Comparison of ENCODE assay signal across 8 cellular contexts in genomic region chr6:27830665-27831433, GRCh38.
DNase-seq lines count a peak whose midpoint lies in the region; ATAC-seq and TF ChIP-seq lines count a peak whose summit lies in the region.
"Not testable (repeated sequence)": the region's sequence is repeated elsewhere in the genome, so short reads cannot be mapped to it uniquely, and the experiment has no call there.

No MANE protein-coding gene starts in this region.

- not testable (repeated sequence) for TF ChIP-seq CTCF in GM06990 (IDR thresholded peaks at IDR 0.05; ENCODE audit: insufficient read depth, low read length, poor library complexity, severe bottlenecking); PC-9 (conservative IDR thresholded peaks at IDR 0.05); testis (IDR thresholded peaks at IDR 0.05)

- H3K4me3 Mint-ChIP-seq in activated T-helper 1 cell treated with anti-CD3 and anti-CD28 coated beads, Interleukin-12 subunit alpha, Interleukin-12 subunit beta, Interleukin-2, Interleukin-4 antibody, amounts not matched to agents 30 ng/mL and 10 ng/mL and 1 ng/mL, durations not matched to agents 14 hours and 24 hours and 36 hours = peak overlapping the region; percentile 93

- H3K4me3 ChIP-seq in GM06990 (replicated peaks; ENCODE audit: low read depth, low read length) (peak overlapping the region; percentile 73), PC-9 (peak overlapping the region; percentile 56), mucosa of rectum (ENCODE audit: low read length in 2 of 2) (peak overlapping the region; percentile 79 to 83), testis (peak overlapping the region; percentile 36 to 43)

- H3K27me3 Mint-ChIP-seq in activated T-helper 1 cell treated with anti-CD3 and anti-CD28 coated beads, Interleukin-12 subunit alpha, Interleukin-12 subunit beta, Interleukin-2, Interleukin-4 antibody, amounts not matched to agents 30 ng/mL and 10 ng/mL and 1 ng/mL, durations not matched to agents 14 hours and 24 hours and 36 hours (ENCODE audit: insufficient read depth) = not testable (repeated sequence)

- H3K27ac ChIP-seq in PC-9 (peak overlapping the region; percentile 54), mucosa of rectum (ENCODE audit: low read depth in 2 of 2, low read length in 2 of 2) (peak overlapping the region; percentile 84 to 91), testis (peak overlapping the region; percentile 58 to 69)

- not testable (repeated sequence) for H3K36me3 Mint-ChIP-seq in activated T-helper 1 cell treated with anti-CD3 and anti-CD28 coated beads, Interleukin-12 subunit alpha, Interleukin-12 subunit beta, Interleukin-2, Interleukin-4 antibody, amounts not matched to agents 30 ng/mL and 10 ng/mL and 1 ng/mL, durations not matched to agents 14 hours and 24 hours and 36 hours (ENCODE audit: low read depth)

- CTCF ChIA-PET in PC-9 (lab: Charles Lee) = not testable (repeated sequence)

- H3K27me3 ChIP-seq in GM06990 (replicated peaks; ENCODE audit: control insufficient read depth, insufficient read depth, low read length); PC-9 (ENCODE audit: insufficient read depth, low read depth); mucosa of rectum (ENCODE audit: control insufficient read depth in 2 of 2, insufficient read depth in 2 of 2, low read length in 2 of 2); testis: not testable (repeated sequence)

- BruUV-seq in PC-9 (replicated peaks; lab: Mats Ljungman, UMichigan) = TSS peak; percentile 81

- peak overlapping the region; percentile 63 for H3K4me2 ChIP-seq in PC-9

- not testable (repeated sequence) for H3F3A ChIP-seq in PC-9 (ENCODE audit: insufficient read depth, low read depth)

- H3K9me3 ChIP-seq in PC-9 (ENCODE audit: insufficient read depth, low read depth); mucosa of rectum (ENCODE audit: control insufficient read depth in 2 of 2, low read length in 2 of 2); testis: not testable (repeated sequence)

- 32 to 35% methylated on average over 28 to 31 of the region's 51 CpGs for WGBS in testis, 2 donors

- POLR2A ChIA-PET in PC-9 (lab: Charles Lee; ENCODE audit: unreplicated experiment) = interaction anchor here (0.6 to 1.0 kb wide), 4 partner anchors 23 to 478 kb away, joined by 3 to 9 read pairs (median 4); a partner anchor contains a TSS

- ATAC-seq in GM21576 (IDR thresholded peaks at IDR 0.05; ENCODE audit: unreplicated experiment) = peak; percentile 29
- peak; percentile 32 for ATAC-seq in HG03558 (IDR thresholded peaks at IDR 0.05; ENCODE audit: extremely low read depth, unreplicated experiment)
- ATAC-seq in esophagus mucosa = peak; percentile 85

- H3K79me2 ChIP-seq in PC-9 (ENCODE audit: low read depth) = not testable (repeated sequence)

- H3K9ac ChIP-seq in mucosa of rectum (ENCODE audit: low read depth in 1 of 2, low read length in 2 of 2) = peak overlapping the region; percentile 84 to 91

- DNase-seq in GM06990 (ENCODE audit: extremely low read depth, insufficient read length) = peak; percentile 81
- DNase-seq in PC-9, testis: not testable (repeated sequence)
- DNase-seq in activated T-helper 1 cell treated with anti-CD3 and anti-CD28 coated beads, Interleukin-12 subunit alpha, Interleukin-12 subunit beta, Interleukin-2, Interleukin-4 antibody, amounts not matched to agents 30 ng/mL and 10 ng/mL and 1 ng/mL, durations not matched to agents 14 hours and 24 hours and 36 hours (ENCODE audit: low spot score) = peak; percentile 56

- H2AFZ ChIP-seq in PC-9 = peak overlapping the region; percentile 39; the same call in 1 of the 2 replicates

- intact Hi-C loops in PC-9 (cut with micrococcal nuclease; ENCODE audit: unreplicated experiment) = loop anchor here (10.0 kb wide), 1 partner anchor 1806 kb away; a partner anchor contains a TSS
- intact Hi-C loops in activated T-helper 1 cell treated with anti-CD3 and anti-CD28 coated beads, Interleukin-12 subunit alpha, Interleukin-12 subunit beta, Interleukin-2, Interleukin-4 antibody, amounts not matched to agents 30 ng/mL and 10 ng/mL and 1 ng/mL, durations not matched to agents 14 hours and 24 hours and 36 hours (cut with micrococcal nuclease) = loop anchor here (1.0 to 5.0 kb wide), 2 partner anchors 8 to 1634 kb away; a partner anchor contains a TSS
- intact Hi-C loops in testis (cut with DNase I; ENCODE audit: low total_unique reads) = not testable (repeated sequence)

- not testable (repeated sequence) for H4K20me1 ChIP-seq in PC-9 (ENCODE audit: insufficient read depth)

- not testable (repeated sequence) for H3K36me3 ChIP-seq in GM06990 (ENCODE audit: control insufficient read depth, insufficient read depth, low read length); PC-9 (ENCODE audit: low read depth); mucosa of rectum (ENCODE audit: control insufficient read depth in 2 of 2, insufficient read depth in 2 of 2, low read length in 2 of 2); testis (ENCODE audit: low read depth, missing control alignments)

- H3K4me1 ChIP-seq in PC-9 (replicated peaks; ENCODE audit: insufficient read depth); mucosa of rectum (ENCODE audit: control insufficient read depth in 2 of 2, insufficient read depth in 2 of 2, low read length in 2 of 2); testis: not testable (repeated sequence)

- TF ChIP-seq POLR2A in testis (IDR thresholded peaks at IDR 0.05) = not testable (repeated sequence)

- H3K4me1 Mint-ChIP-seq in activated T-helper 1 cell treated with anti-CD3 and anti-CD28 coated beads, Interleukin-12 subunit alpha, Interleukin-12 subunit beta, Interleukin-2, Interleukin-4 antibody, amounts not matched to agents 30 ng/mL and 10 ng/mL and 1 ng/mL, durations not matched to agents 14 hours and 24 hours and 36 hours (ENCODE audit: low read depth) = peaks cover 42% of the 10 kb centered on the region

- H3K9me2 ChIP-seq in PC-9 (ENCODE audit: insufficient read depth) = not testable (repeated sequence)

- peak overlapping the region; percentile 99 for H3K27ac Mint-ChIP-seq in activated T-helper 1 cell treated with anti-CD3 and anti-CD28 coated beads, Interleukin-12 subunit alpha, Interleukin-12 subunit beta, Interleukin-2, Interleukin-4 antibody, amounts not matched to agents 30 ng/mL and 10 ng/mL and 1 ng/mL, durations not matched to agents 14 hours and 24 hours and 36 hours

- not testable (repeated sequence) for H3K9me3 Mint-ChIP-seq in activated T-helper 1 cell treated with anti-CD3 and anti-CD28 coated beads, Interleukin-12 subunit alpha, Interleukin-12 subunit beta, Interleukin-2, Interleukin-4 antibody, amounts not matched to agents 30 ng/mL and 10 ng/mL and 1 ng/mL, durations not matched to agents 14 hours and 24 hours and 36 hours

Comparison
In these comparisons a context has a peak if more than half of its experiments do, and no peak if none do; other contexts are left out.
1. ATAC-seq: peak in every context shown above with its lines; median percentile 85 in esophagus mucosa; 32 in HG03558; 29 in GM21576.